15 cellular contexts compared by ENCODE assay signal in the genomic region with DNA sequence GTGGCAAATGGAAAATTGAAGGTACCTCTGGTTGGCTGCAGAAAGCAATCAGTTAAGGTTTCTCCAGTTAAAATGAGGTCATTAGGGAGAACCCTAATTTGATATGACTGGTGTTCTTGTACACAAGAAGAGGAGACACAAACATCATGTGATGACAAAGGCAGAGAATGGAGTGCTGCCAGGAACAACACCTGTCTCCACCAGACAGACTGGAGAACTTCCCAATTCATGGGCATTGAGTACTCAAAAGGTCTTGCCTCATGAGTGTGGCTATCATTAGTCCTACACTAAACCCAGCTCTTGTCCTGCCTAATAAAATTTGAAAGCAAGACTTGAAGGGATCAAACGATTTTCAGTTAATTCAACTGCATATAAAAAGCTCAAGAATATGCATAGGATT.
DNase-seq lines count a peak whose midpoint lies in the region; FAIRE-seq and TF ChIP-seq lines count a peak whose summit lies in the region.
"Had no signal": no experiment of that assay in that cellular context is flagged by ENCODE, and none has a peak within 500 bp of the region (broad histone marks: within the 10 kb centered on the region; RNA-seq: fewer than 3 reads in every experiment).

No MANE protein-coding gene starts in this region.

- H3K36me3 Mint-ChIP-seq in endothelial cell (ENCODE audit: low read depth, unreplicated experiment) (no peaks in the 10 kb centered on the region), glutamatergic neuron (ENCODE audit: unreplicated experiment) (peaks cover 5% of the 10 kb centered on the region)
- H3K36me3 Mint-ChIP-seq: CD4-positive, CD25-positive, alpha-beta regulatory T cell had no signal

- no peak overlapping the region for H3K27ac ChIP-seq in small intestine (ENCODE audit: low read depth in 1 of 2, low read length in 1 of 2)
- H3K27ac ChIP-seq: SJCRH30 had no signal

- H3K4me3 Mint-ChIP-seq in endothelial cell (ENCODE audit: unreplicated experiment): no peak overlapping the region
- no peak overlapping the region for H3K4me3 Mint-ChIP-seq in glutamatergic neuron (ENCODE audit: unreplicated experiment)
- H3K4me3 Mint-ChIP-seq: CD4-positive, CD25-positive, alpha-beta regulatory T cell had no signal

- H3K27ac Mint-ChIP-seq in endothelial cell (ENCODE audit: unreplicated experiment) (no peak overlapping the region), glutamatergic neuron (ENCODE audit: unreplicated experiment) (no peak overlapping the region)
- H3K27ac Mint-ChIP-seq: CD4-positive, CD25-positive, alpha-beta regulatory T cell had no signal

- no peaks in the 10 kb centered on the region for H3K36me3 ChIP-seq in small intestine (ENCODE audit: control insufficient read depth in 2 of 2, insufficient read depth in 2 of 2, low read length in 2 of 2)
- H3K36me3 ChIP-seq: BE2C, SJCRH30 had no signal

- no peak overlapping the region for H3K4me3 ChIP-seq in small intestine (ENCODE audit: low read depth in 1 of 2, low read length in 2 of 2)
- H3K4me3 ChIP-seq: SJCRH30 had no signal

- H3K9me3 Mint-ChIP-seq in endothelial cell (ENCODE audit: unreplicated experiment) (no peaks in the 10 kb centered on the region), glutamatergic neuron (ENCODE audit: unreplicated experiment) (peaks cover 4% of the 10 kb centered on the region)

- FAIRE-seq in small intestine (lab: Jason Lieb, UNC): no peak

- H3K9me3 ChIP-seq in small intestine (ENCODE audit: control insufficient read depth, low read depth): no peaks in the 10 kb centered on the region
- H3K9me3 ChIP-seq: BE2C, Caco-2, SJCRH30 had no signal

- peak; percentile 1 for DNase-seq in NCI-H345 (lab: John Stamatoyannopoulos, UW)
- DNase-seq in NCI-H345 treated with DMSO at 0.1 percent for 48 hours (lab: John Stamatoyannopoulos, UW; ENCODE audit: unreplicated experiment): no peak
- peak; percentile 5 for DNase-seq in NCI-H1694 treated with DMSO at 0.1 percent for 48 hours (lab: John Stamatoyannopoulos, UW)
- peak; percentile 35 for DNase-seq in cerebellum (ENCODE audit: low spot score)
- DNase-seq in small intestine: no peak
- DNase-seq in endothelial cell (ENCODE audit: low spot score): no peak
- DNase-seq in glutamatergic neuron: no peak
- DNase-seq: BE2C; Caco-2; CD4-positive, CD25-positive, alpha-beta regulatory T cell; Kasumi-1; NCI-H1092 treated with DMSO at 0.1 percent for 48 hours; NCI-H187 treated with DMSO at 0.1 percent for 48 hours; NCI-H524 treated with DMSO at 0.1 percent for 48 hours; SJCRH30 had no signal

- H3K27me3 Mint-ChIP-seq in endothelial cell (ENCODE audit: unreplicated experiment): peaks cover 4% of the 10 kb centered on the region
- peaks cover 5% of the 10 kb centered on the region for H3K27me3 Mint-ChIP-seq in glutamatergic neuron (ENCODE audit: unreplicated experiment)

- no peaks in the 10 kb centered on the region for H3K27me3 ChIP-seq in small intestine (ENCODE audit: control insufficient read depth in 2 of 2, insufficient read depth in 2 of 2, low read length in 2 of 2)
- H3K27me3 ChIP-seq: BE2C, SJCRH30 had no signal

- 57 to 72% (median 59%) methylated on average over 1 of the region's 1 CpG for WGBS in small intestine, 3 donors

- H3K4me1 ChIP-seq in small intestine (ENCODE audit: control insufficient read depth in 2 of 2, insufficient read depth in 1 of 2, low read depth in 1 of 2, low read length in 1 of 2): no peaks in the 10 kb centered on the region
- H3K4me1 ChIP-seq: BE2C, Caco-2, SJCRH30 had no signal

- H3K4me1 Mint-ChIP-seq in endothelial cell (ENCODE audit: unreplicated experiment) (no peaks in the 10 kb centered on the region), glutamatergic neuron (ENCODE audit: low read depth, unreplicated experiment) (no peaks in the 10 kb centered on the region)
- H3K4me1 Mint-ChIP-seq: CD4-positive, CD25-positive, alpha-beta regulatory T cell had no signal

- TF ChIP-seq CTCF in endothelial cell (IDR thresholded peaks at IDR 0.05; ENCODE audit: unreplicated experiment) (no peak), glutamatergic neuron (IDR thresholded peaks at IDR 0.05; ENCODE audit: partially characterized antibody, unreplicated experiment) (no peak)

Comparison
In these comparisons a context has a peak if more than half of its experiments do, and no peak if none do; other contexts are left out.
1. DNase-seq: peak in NCI-H345 (single experiment), NCI-H1694 treated with DMSO at 0.1 percent for 48 hours (single experiment) and cerebellum (single experiment); none in NCI-H345 treated with DMSO at 0.1 percent for 48 hours (single experiment), small intestine (single experiment), endothelial cell (single experiment) and glutamatergic neuron (single experiment).